ENCODE assay signal across 8 cellular contexts in genomic region chrX:68827848-68828562, GRCh38. TPM values are rescaled to one million over a fixed set of nuclear protein-coding genes. Genes with fewer than 3 reads are reported as not detected.
DNase-seq lines count a peak whose midpoint lies in the region; ATAC-seq and TF ChIP-seq lines count a peak whose summit lies in the region.

No MANE protein-coding gene starts in this region.

- peak overlapping the region in 2 of 3 donors; percentile 83 to 89 for H3K27ac Mint-ChIP-seq in CD4-positive, CD25-positive, alpha-beta regulatory T cell

- H3K4me3 ChIP-seq in CD4-positive, CD25-positive, alpha-beta regulatory T cell (ENCODE audit: low read depth, low read length) = peak overlapping the region; percentile 77
- H3K4me3 ChIP-seq in hepatocyte (no peak overlapping the region), aorta (ENCODE audit: low read length in 2 of 2) (no peak overlapping the region)

- TF ChIP-seq CTCF in hepatocyte (IDR thresholded peaks at IDR 0.05; ENCODE audit: poor library complexity) = peak; percentile 69

- H3K4me1 Mint-ChIP-seq in CD4-positive, CD25-positive, alpha-beta regulatory T cell = peaks cover 0 to 25% (median 5%) of the 10 kb centered on the region in 4 donors

- no peak overlapping the region for H2AFZ ChIP-seq in hepatocyte

- peaks cover 40% of the 10 kb centered on the region for H3K79me2 ChIP-seq in hepatocyte

- peaks cover 25% of the 10 kb centered on the region for H3K4me1 ChIP-seq in CD4-positive, CD25-positive, alpha-beta regulatory T cell (ENCODE audit: control insufficient read depth, insufficient read depth, low read length, poor library complexity, severe bottlenecking)
- H3K4me1 ChIP-seq in hepatocyte (ENCODE audit: insufficient read depth) (no peaks in the 10 kb centered on the region), aorta (ENCODE audit: control insufficient read depth in 1 of 2, insufficient read depth in 2 of 2, low read length in 2 of 2) (no peaks in the 10 kb centered on the region)

- H3K27me3 ChIP-seq in CD4-positive, CD25-positive, alpha-beta regulatory T cell (ENCODE audit: control insufficient read depth, insufficient read depth, low read length) = no peaks in the 10 kb centered on the region
- H3K27me3 ChIP-seq in hepatocyte (no peaks in the 10 kb centered on the region), aorta (ENCODE audit: control insufficient read depth in 1 of 2, insufficient read depth in 2 of 2, low read length in 1 of 2) (no peaks in the 10 kb centered on the region)

- peak overlapping the region; percentile 94 to 98 (median 95) for H3K4me3 Mint-ChIP-seq in CD4-positive, CD25-positive, alpha-beta regulatory T cell

- H3K9me2 ChIP-seq in hepatocyte (replicated peaks; ENCODE audit: insufficient read depth) = no peaks in the 10 kb centered on the region

- no peaks in the 10 kb centered on the region for H3K36me3 ChIP-seq in CD4-positive, CD25-positive, alpha-beta regulatory T cell (ENCODE audit: control insufficient read depth, insufficient read depth, low read length)
- H3K36me3 ChIP-seq in hepatocyte (replicated peaks; ENCODE audit: insufficient read depth, low read depth) (no peaks in the 10 kb centered on the region), aorta (ENCODE audit: control insufficient read depth in 1 of 2, insufficient read depth in 2 of 2, low read length in 1 of 2) (no peaks in the 10 kb centered on the region)

- H4K20me1 ChIP-seq in hepatocyte (ENCODE audit: insufficient read depth, poor library complexity, severe bottlenecking) = peaks cover 21% of the 10 kb centered on the region

- intact Hi-C loops in aorta (cut with DNase I) = loop anchor here (2.0 to 5.0 kb wide), 5 partner anchors 233 to 465 kb away; partner anchors contain the start of gene PJA1 (in 1 of the 2)

- no peaks in the 10 kb centered on the region for H3K9me3 Mint-ChIP-seq in CD4-positive, CD25-positive, alpha-beta regulatory T cell

- ATAC-seq in CD4-positive, CD25-positive, alpha-beta regulatory T cell (ENCODE audit: low read depth in 2 of 2) = peak; percentile 27 to 36
- ATAC-seq in GM21526 (IDR thresholded peaks at IDR 0.05; ENCODE audit: low FRiP score, unreplicated experiment) = peak; percentile 39
- ATAC-seq in aorta (ENCODE audit: low FRiP score) = peak; percentile 78

- no peak overlapping the region for H3K27ac ChIP-seq in CD4-positive, CD25-positive, alpha-beta regulatory T cell (ENCODE audit: insufficient read depth, low read length, poor library complexity, severe bottlenecking)
- H3K27ac ChIP-seq in hepatocyte (peak overlapping the region; percentile 69), aorta (ENCODE audit: low read depth in 1 of 2, low read length in 2 of 2) (peak overlapping the region in 1 of 2 donors; percentile 16)

- WGBS in hepatocyte (ENCODE audit: low lambda C conversion rate, missing lambda C conversion rate) = 43% methylated on average over 30 of the region's 32 CpGs
- WGBS in aorta, 2 donors = 3 to 33% methylated on average over 32 of the region's 32 CpGs

- H3K4me2 ChIP-seq in hepatocyte = peak overlapping the region; percentile 78

- peaks cover 4% of the 10 kb centered on the region for H3K27me3 Mint-ChIP-seq in CD4-positive, CD25-positive, alpha-beta regulatory T cell

- H3K9me3 ChIP-seq in CD4-positive, CD25-positive, alpha-beta regulatory T cell (ENCODE audit: control insufficient read depth in 2 of 2, low read length in 2 of 2) = no peaks in the 10 kb centered on the region
- H3K9me3 ChIP-seq in hepatocyte (ENCODE audit: low read depth) (no peaks in the 10 kb centered on the region), aorta (ENCODE audit: control insufficient read depth, low read length) (no peaks in the 10 kb centered on the region)

- no peaks in the 10 kb centered on the region for H3K36me3 Mint-ChIP-seq in CD4-positive, CD25-positive, alpha-beta regulatory T cell

- DNase-seq in CD4-positive, CD25-positive, alpha-beta regulatory T cell = peak; percentile 54 to 76 (median 70)
- peak; percentile 60 for DNase-seq in NCI-H1092 treated with DMSO at 0.1 percent for 48 hours (lab: John Stamatoyannopoulos, UW)
- peak; percentile 67 for DNase-seq in T-helper 9 cell
- peak; percentile 88 for DNase-seq in astrocyte of the hippocampus (ENCODE audit: low read depth, low spot score)
- DNase-seq in hepatocyte (ENCODE audit: low spot score) = peak; percentile 87
- peak; percentile 46 for DNase-seq in renal cortical epithelial cell (ENCODE audit: low read depth)
- peak; percentile 85 to 95 for DNase-seq in aorta

RNA-seq across cellular contexts. Expression of gene EFNB1, which starts 0.8 kb away (rescaled TPM):
- total RNA-seq in CD4-positive, CD25-positive, alpha-beta regulatory T cell = 3.5 TPM
- polyA plus RNA-seq in CD4-positive, CD25-positive, alpha-beta regulatory T cell = 1 to 10 TPM; 1.8 to 3.7 (median 3.1) TPM
- total RNA-seq in hepatocyte (36.4 and 46.4 TPM in 2 replicates), renal cortical epithelial cell (79.7 and 110 TPM in 2 replicates), aorta (10 to 100 TPM; 17.0 to 24.0 TPM)
- polyA plus RNA-seq in hepatocyte (33.5 and 35.1 TPM in 2 replicates), aorta (1 to 10 TPM; 3.6 to 5.6 TPM)
